8 cellular contexts compared by ENCODE assay signal in genomic region chr3:17579289-17580031, GRCh38.
DNase-seq lines count a peak whose midpoint lies in the region; ATAC-seq and TF ChIP-seq lines count a peak whose summit lies in the region.

No MANE protein-coding gene starts in this region.

- H3K27me3 ChIP-seq in neutrophil = no peaks in the 10 kb centered on the region
- no peaks in the 10 kb centered on the region for H3K27me3 ChIP-seq in GM23248 (replicated peaks; ENCODE audit: insufficient read depth)
- H3K27me3 ChIP-seq in gastrocnemius medialis = no peaks in the 10 kb centered on the region

- H4K20me1 ChIP-seq in GM23248 (ENCODE audit: insufficient read depth) = no peaks in the 10 kb centered on the region

- H3K27ac Mint-ChIP-seq in activated CD4-positive, alpha-beta T cell treated with anti-CD3 and anti-CD28 coated beads for 36 hours = no peak overlapping the region
- H3K27ac Mint-ChIP-seq in immature natural killer cell = no peak overlapping the region

- no peak for TF ChIP-seq POLR2A in gastrocnemius medialis (IDR thresholded peaks at IDR 0.05)

- intact Hi-C loops in activated CD4-positive, alpha-beta T cell treated with anti-CD3 and anti-CD28 coated beads for 36 hours (cut with DNase I, micrococcal nuclease) = no loop called here
- intact Hi-C loops in gastrocnemius medialis (cut with DNase I; ENCODE audit: low total_unique reads) = no loop called here

- ATAC-seq in activated CD4-positive, alpha-beta T cell treated with anti-CD3 and anti-CD28 coated beads for 36 hours = peak; percentile 91
- ATAC-seq in HG02981 (IDR thresholded peaks at IDR 0.05; ENCODE audit: unreplicated experiment) = peak; percentile 94
- ATAC-seq in gastrocnemius medialis = no peak

- peaks cover 1% of the 10 kb centered on the region for H3K36me3 Mint-ChIP-seq in activated CD4-positive, alpha-beta T cell treated with anti-CD3 and anti-CD28 coated beads for 36 hours (ENCODE audit: low read depth)
- no peaks in the 10 kb centered on the region for H3K36me3 Mint-ChIP-seq in immature natural killer cell

- H3K9me3 ChIP-seq in neutrophil (no peaks in the 10 kb centered on the region), GM23248 (ENCODE audit: low read depth) (no peaks in the 10 kb centered on the region), gastrocnemius medialis (no peaks in the 10 kb centered on the region)

- H3K9me2 ChIP-seq in GM23248 (ENCODE audit: insufficient read depth) = no peaks in the 10 kb centered on the region

- peaks cover 35 to 38% of the 10 kb centered on the region in 2 experiments for H3K4me1 ChIP-seq in neutrophil (ENCODE audit: control insufficient read depth in 1 of 2, insufficient read depth in 1 of 2, low read depth in 1 of 2, low read length in 1 of 2)
- peaks cover 23% of the 10 kb centered on the region for H3K4me1 ChIP-seq in GM23248 (ENCODE audit: insufficient read depth)
- no peaks in the 10 kb centered on the region for H3K4me1 ChIP-seq in gastrocnemius medialis

- H3K27me3 Mint-ChIP-seq in activated CD4-positive, alpha-beta T cell treated with anti-CD3 and anti-CD28 coated beads for 36 hours = no peaks in the 10 kb centered on the region
- H3K27me3 Mint-ChIP-seq in immature natural killer cell (ENCODE audit: low read depth in 3 of 3) = no peaks in the 10 kb centered on the region

- DNase-seq in activated CD4-positive, alpha-beta T cell treated with anti-CD3 and anti-CD28 coated beads for 36 hours = no peak
- no peak for DNase-seq in activated CD4-positive, alpha-beta T cell treated with anti-CD3 and anti-CD28 coated beads for 1 hour
- DNase-seq in NOMO-1 treated with dmso at 0.1 percent for 144 hours (lab: John Stamatoyannopoulos, UW; ENCODE audit: unreplicated experiment) = peak; percentile 25
- no peak for DNase-seq in GM23248
- DNase-seq in immature natural killer cell = no peak
- DNase-seq in gastrocnemius medialis = no peak

- peaks cover 25% of the 10 kb centered on the region; the same call in 1 of the 2 replicates for H3F3A ChIP-seq in GM23248 (ENCODE audit: insufficient read depth)

- POLR2A ChIA-PET in activated CD4-positive, alpha-beta T cell treated with anti-CD3 and anti-CD28 coated beads for 36 hours (lab: Charles Lee) = interaction anchor here (0.5 kb wide), 1 partner anchor 16 kb away, joined by 11 read pairs; no protein-coding TSS in a partner anchor

- H3K9ac ChIP-seq in GM23248 = no peak overlapping the region

- H3K4me3 Mint-ChIP-seq in activated CD4-positive, alpha-beta T cell treated with anti-CD3 and anti-CD28 coated beads for 36 hours = no peak overlapping the region
- H3K4me3 Mint-ChIP-seq in immature natural killer cell = no peak overlapping the region

- H3K27ac ChIP-seq in neutrophil = peak overlapping the region; percentile 80
- H3K27ac ChIP-seq in GM23248 = no peak overlapping the region
- H3K27ac ChIP-seq in gastrocnemius medialis = no peak overlapping the region

- TF ChIP-seq CTCF in neutrophil (IDR thresholded peaks at IDR 0.05) (no peak), gastrocnemius medialis (IDR thresholded peaks at IDR 0.05 in 4 of 5, conservative IDR thresholded peaks at IDR 0.05 in 1 of 5) (no peak)

- in situ Hi-C loops in GM23248 (cut with MboI) = no loop called here
- in situ Hi-C loops in gastrocnemius medialis (cut with MboI; ENCODE audit: low sequenced_read_pairs in 4 of 4) = no loop called here

- no peaks in the 10 kb centered on the region for H3K9me3 Mint-ChIP-seq in activated CD4-positive, alpha-beta T cell treated with anti-CD3 and anti-CD28 coated beads for 36 hours (ENCODE audit: low read depth)
- H3K9me3 Mint-ChIP-seq in immature natural killer cell = no peaks in the 10 kb centered on the region

- peaks cover 6% of the 10 kb centered on the region for H3K4me1 Mint-ChIP-seq in activated CD4-positive, alpha-beta T cell treated with anti-CD3 and anti-CD28 coated beads for 36 hours
- peaks cover 0 to 5% of the 10 kb centered on the region in 2 donors for H3K4me1 Mint-ChIP-seq in immature natural killer cell

- 97 to 99% methylated on average over 3 of the region's 3 CpGs for WGBS in GM23248 (ENCODE audit: low coverage in 1 of 2, low lambda C conversion rate in 2 of 2, missing lambda C conversion rate in 2 of 2), 2 experiments

- no peak overlapping the region for H2AFZ ChIP-seq in GM23248

- CTCF ChIA-PET in activated CD4-positive, alpha-beta T cell treated with anti-CD3 and anti-CD28 coated beads for 36 hours (lab: Charles Lee) = interaction anchor here (0.9 to 1.0 kb wide), 2 partner anchors 24 to 50 kb away, joined by 3 read pairs; no protein-coding TSS in a partner anchor

- H3K4me3 ChIP-seq in neutrophil (ENCODE audit: low read depth in 1 of 2, low read length in 1 of 2) (peak overlapping the region; percentile 23 to 29), GM23248 (no peak overlapping the region), gastrocnemius medialis (no peak overlapping the region)

- no peak overlapping the region for H3K4me2 ChIP-seq in GM23248 (ENCODE audit: unreplicated experiment)

- no peaks in the 10 kb centered on the region for H3K36me3 ChIP-seq in neutrophil
- H3K36me3 ChIP-seq in GM23248 (ENCODE audit: low read depth) = no peaks in the 10 kb centered on the region
- H3K36me3 ChIP-seq in gastrocnemius medialis = no peaks in the 10 kb centered on the region

- H3K79me2 ChIP-seq in GM23248 (ENCODE audit: insufficient read depth) = no peaks in the 10 kb centered on the region

Comparison
In these comparisons a context has a peak if more than half of its experiments do, and no peak if none do; other contexts are left out.
1. ATAC-seq: peak in activated CD4-positive, alpha-beta T cell treated with anti-CD3 and anti-CD28 coated beads for 36 hours (single experiment) and HG02981 (single experiment); none in gastrocnemius medialis (0 of 2).
2. H3K4me3 ChIP-seq: peak in neutrophil (2 of 2); none in GM23248 (single experiment) and gastrocnemius medialis (0 of 4).